ENCODE assay signal across 9 cellular contexts in the genomic region with DNA sequence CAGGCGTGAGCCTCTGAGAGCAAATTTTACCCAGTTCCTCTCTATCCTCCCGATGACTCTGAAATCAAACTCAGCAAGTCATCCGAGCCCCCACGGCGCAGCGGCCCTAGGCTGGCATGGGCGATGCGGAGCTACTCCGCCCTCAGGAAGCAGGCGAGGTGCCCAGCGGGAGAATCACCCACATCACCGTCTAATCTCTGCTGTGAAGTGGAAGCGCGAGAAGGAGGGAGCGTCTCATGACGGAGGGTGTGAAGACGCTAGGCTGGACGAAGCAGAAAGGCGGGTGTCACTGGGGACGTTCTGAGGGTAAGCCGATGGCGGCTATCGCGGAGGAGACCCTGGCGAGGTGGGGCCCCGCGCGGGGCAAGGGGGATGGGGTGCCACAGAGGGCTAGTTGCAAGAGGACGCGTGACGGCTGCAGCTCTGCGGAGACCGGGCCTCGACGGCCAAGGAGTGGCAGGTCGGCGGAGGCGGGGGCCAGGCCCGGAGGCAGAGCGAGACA. TPM values are rescaled to one million over a fixed set of nuclear protein-coding genes. Genes with fewer than 3 reads are reported as not detected.
DNase-seq lines count a peak whose midpoint lies in the region; ATAC-seq and TF ChIP-seq lines count a peak whose summit lies in the region.
"Had no signal": no experiment of that assay in that cellular context is flagged by ENCODE, and none has a peak within 500 bp of the region (broad histone marks: within the 10 kb centered on the region; RNA-seq: fewer than 3 reads in every experiment).

No MANE protein-coding gene starts in this region.

- H3K4me1 Mint-ChIP-seq in activated CD4-positive, alpha-beta T cell treated with anti-CD3 and anti-CD28 coated beads for 36 hours, result peaks cover 22% of the 10 kb centered on the region
- H3K4me1 Mint-ChIP-seq in immature natural killer cell, result peaks cover 27 to 35% of the 10 kb centered on the region in 2 donors

- no peak for TF ChIP-seq CTCF in PC-3 (conservative IDR thresholded peaks at IDR 0.05; ENCODE audit: low read depth, low read length)
- TF ChIP-seq CTCF in body of pancreas (IDR thresholded peaks at IDR 0.05), result no peak
- no peak for TF ChIP-seq CTCF in spleen (IDR thresholded peaks at IDR 0.05 in 8 of 11, conservative IDR thresholded peaks at IDR 0.05 in 3 of 11)

- BruUV-seq in PC-3 (replicated peaks; lab: Mats Ljungman, UMichigan), result no TSS peak

- TF ChIP-seq POLR2A in body of pancreas (IDR thresholded peaks at IDR 0.05) (no peak), spleen (IDR thresholded peaks at IDR 0.05) (no peak)

- H3K4me3 ChIP-seq in PC-3 (ENCODE audit: low read length) (peak overlapping the region; percentile 66), body of pancreas (no peak overlapping the region), spleen (peak overlapping the region; percentile 62 to 79 (median 72))

- H3K27ac ChIP-seq in PC-3 (ENCODE audit: low read length), result no peak overlapping the region
- peak overlapping the region in 3 of 4 donors; percentile 74 to 91 (median 90) for H3K27ac ChIP-seq in body of pancreas
- H3K27ac ChIP-seq in spleen, result peak overlapping the region; percentile 23 to 92 (median 84)

- peaks cover 10% of the 10 kb centered on the region; the same call in 1 of the 2 replicates for H3K4me1 ChIP-seq in PC-3 (ENCODE audit: insufficient read depth, low read length)
- peaks cover 30% of the 10 kb centered on the region for H3K4me1 ChIP-seq in body of pancreas
- H3K4me1 ChIP-seq in spleen, result peaks cover 7 to 62% (median 48%) of the 10 kb centered on the region in 6 donors

- WGBS in body of pancreas, 2 donors, result 2 to 5% methylated on average over 15 to 37 of the region's 40 CpGs
- 0 to 1% (median 1%) methylated on average over 32 to 40 of the region's 40 CpGs for WGBS in spleen, 5 donors

- POLR2A ChIA-PET in activated CD4-positive, alpha-beta T cell treated with anti-CD3 and anti-CD28 coated beads for 36 hours (lab: Charles Lee), result interaction anchor here (1.0 to 2.5 kb wide), 3 partner anchors 9 to 20 kb away, joined by 5 to 7 read pairs (median 5); partner anchors contain the start of gene GNAI2
- POLR2A ChIA-PET in PC-3 (lab: Charles Lee; ENCODE audit: unreplicated experiment), result interaction anchor here (0.6 kb wide), 1 partner anchor 110 kb away, joined by 4 read pairs; no protein-coding TSS in a partner anchor

- H3K36me3 ChIP-seq in PC-3 (ENCODE audit: low read depth, low read length), result no peaks in the 10 kb centered on the region
- no peaks in the 10 kb centered on the region for H3K36me3 ChIP-seq in body of pancreas (replicated peaks in 1 of 2; ENCODE audit: insufficient read depth in 1 of 2, low read depth in 2 of 2)
- H3K36me3 ChIP-seq in spleen, result no peaks in the 10 kb centered on the region

- no peaks in the 10 kb centered on the region for H4K20me1 ChIP-seq in PC-3 (ENCODE audit: low read length)

- H2AFZ ChIP-seq in PC-3 (ENCODE audit: low read length), result peak overlapping the region; percentile 94

- peak overlapping the region; percentile 32 for H3K9ac ChIP-seq in PC-3 (ENCODE audit: low read length)

- H3K9me3 Mint-ChIP-seq in activated CD4-positive, alpha-beta T cell treated with anti-CD3 and anti-CD28 coated beads for 36 hours (ENCODE audit: low read depth), result no peaks in the 10 kb centered on the region
- no peaks in the 10 kb centered on the region for H3K9me3 Mint-ChIP-seq in immature natural killer cell

- H3K27me3 ChIP-seq in PC-3 (ENCODE audit: low read length) (no peaks in the 10 kb centered on the region), body of pancreas (no peaks in the 10 kb centered on the region), spleen (replicated peaks in 1 of 7) (no peaks in the 10 kb centered on the region)

- peak; percentile 30 for ATAC-seq in activated CD4-positive, alpha-beta T cell treated with anti-CD3 and anti-CD28 coated beads for 36 hours
- ATAC-seq in HG02943 (IDR thresholded peaks at IDR 0.05; ENCODE audit: low read depth, unreplicated experiment) (peak; percentile 23), PC-3 (peak; percentile 44), body of pancreas (peak; percentile 11)

- H3K9me3 ChIP-seq in PC-3 (ENCODE audit: low read length) (no peaks in the 10 kb centered on the region), body of pancreas (no peaks in the 10 kb centered on the region), spleen (no peaks in the 10 kb centered on the region)

- peak; percentile 72 for DNase-seq in activated CD4-positive, alpha-beta T cell treated with anti-CD3 and anti-CD28 coated beads for 36 hours
- no peak for DNase-seq in activated CD4-positive, alpha-beta T cell treated with anti-CD3 and anti-CD28 coated beads for 1 hour
- DNase-seq in PC-3, result peak; percentile 60
- no peak for DNase-seq in body of pancreas
- peak; percentile 57 to 65 (median 63) for DNase-seq in immature natural killer cell
- no peak for DNase-seq in spleen
- no peak for DNase-seq in NCI-H1436 (lab: John Stamatoyannopoulos, UW)

- no peaks in the 10 kb centered on the region for H3F3A ChIP-seq in PC-3 (ENCODE audit: low read length, unreplicated experiment)

- H3K4me3 Mint-ChIP-seq in activated CD4-positive, alpha-beta T cell treated with anti-CD3 and anti-CD28 coated beads for 36 hours, result peak overlapping the region; percentile 79
- H3K4me3 Mint-ChIP-seq in immature natural killer cell, result peak overlapping the region; percentile 86 to 98 (median 91)

- no peaks in the 10 kb centered on the region for H3K9me2 ChIP-seq in PC-3 (replicated peaks; ENCODE audit: low read length)

- no peaks in the 10 kb centered on the region for H3K27me3 Mint-ChIP-seq in activated CD4-positive, alpha-beta T cell treated with anti-CD3 and anti-CD28 coated beads for 36 hours
- H3K27me3 Mint-ChIP-seq in immature natural killer cell (ENCODE audit: low read depth in 3 of 3), result peaks cover 5 to 6% (median 6%) of the 10 kb centered on the region in 3 donors

- peak overlapping the region; percentile 85 for H3K4me2 ChIP-seq in PC-3 (ENCODE audit: low read length)

- H3K79me2 ChIP-seq in PC-3 (ENCODE audit: low read length), result no peaks in the 10 kb centered on the region

- peak overlapping the region; percentile 88 for H3K27ac Mint-ChIP-seq in activated CD4-positive, alpha-beta T cell treated with anti-CD3 and anti-CD28 coated beads for 36 hours
- peak overlapping the region; percentile 92 to 95 (median 94) for H3K27ac Mint-ChIP-seq in immature natural killer cell

- CTCF ChIA-PET in activated CD4-positive, alpha-beta T cell treated with anti-CD3 and anti-CD28 coated beads for 36 hours (lab: Charles Lee), result interaction anchor here (0.9 to 7.6 kb wide), 17 partner anchors 8 to 110 kb away, joined by 3 to 79 read pairs (median 4); partner anchors contain the start of genes GNAI2, GNAT1 and SLC38A3
- CTCF ChIA-PET in PC-3 (lab: Charles Lee), result interaction anchor here (0.7 to 2.3 kb wide), 4 partner anchors 9 to 32 kb away, joined by 3 to 22 read pairs (median 9); partner anchors contain the start of gene GNAI2

- H3K36me3 Mint-ChIP-seq in activated CD4-positive, alpha-beta T cell treated with anti-CD3 and anti-CD28 coated beads for 36 hours (ENCODE audit: low read depth), result no peaks in the 10 kb centered on the region
- H3K36me3 Mint-ChIP-seq in immature natural killer cell, result no peaks in the 10 kb centered on the region

- intact Hi-C loops in activated CD4-positive, alpha-beta T cell treated with anti-CD3 and anti-CD28 coated beads for 36 hours (cut with DNase I, micrococcal nuclease), result loop anchor here (1.0 to 10.0 kb wide), 13 partner anchors 8 to 1382 kb away; partner anchors contain the start of genes BSN (in 1 of the 2), GNAI2 (in 1 of the 2), HYAL3 (in 1 of the 2) and IFRD2 (in 1 of the 2)
- intact Hi-C loops in PC-3 (cut with micrococcal nuclease), result loop anchor here (1.0 to 5.0 kb wide), 5 partner anchors 19 to 70 kb away; partner anchors contain the start of gene SEMA3F
- intact Hi-C loops in body of pancreas (cut with DNase I), result no loop called here
- intact Hi-C loops in spleen (cut with DNase I; ENCODE audit: low total_unique reads), result loop anchor here (5.0 kb wide), 2 partner anchors 35 to 45 kb away; partner anchors contain the start of gene GNAT1

RNA-seq across cellular contexts. Expression of gene GNAI2, which starts 9.1 kb away (rescaled TPM):
- 100 to 1,000 TPM; 280 to 341 TPM for total RNA-seq in activated CD4-positive, alpha-beta T cell treated with anti-CD3 and anti-CD28 coated beads for 36 hours
- total RNA-seq in PC-3 (2014; rRNA removed) (221 and 254 TPM in 2 replicates), body of pancreas (10 to 100 TPM; 46.2 to 53.7 TPM), spleen (100 to 1,000 TPM; 276 to 466 (median 385) TPM)
- polyA plus RNA-seq in immature natural killer cell (100 to 1,000 TPM; 550 to 903 (median 902) TPM), spleen (100 to 1,000 TPM; 147 to 232 (median 170) TPM)

RNA-seq across cellular contexts. Expression of gene SLC38A3, which starts 21.9 kb away (rescaled TPM):
- total RNA-seq in activated CD4-positive, alpha-beta T cell treated with anti-CD3 and anti-CD28 coated beads for 36 hours, result under 1 TPM in 1 of 2 experiments, not detected in 1; 0.12 TPM
- 0.17 and 3.3 TPM in 2 replicates for total RNA-seq in PC-3 (2014; rRNA removed)
- total RNA-seq in body of pancreas, result 10 to 100 TPM in 1 of 2 donors, 1 to 10 TPM in 1; 4.6 to 48.0 TPM
- not detected for polyA plus RNA-seq in immature natural killer cell
- total RNA-seq in spleen, result not detected
- polyA plus RNA-seq in spleen, result under 1 TPM in 2 of 3 donors, not detected in 1; 0.02 to 0.07 TPM

RNA-seq across cellular contexts. Expression of gene GNAT1, which starts 35.5 kb away (rescaled TPM):
- under 1 TPM in 1 of 2 experiments, not detected in 1; 0.14 TPM for total RNA-seq in activated CD4-positive, alpha-beta T cell treated with anti-CD3 and anti-CD28 coated beads for 36 hours
- total RNA-seq in PC-3 (2014; rRNA removed), result 0.22 TPM in 1 of 2 replicates, not detected in the other
- total RNA-seq in body of pancreas, result not detected
- not detected for polyA plus RNA-seq in immature natural killer cell
- total RNA-seq in spleen, result under 1 TPM in 2 of 7 donors, not detected in 5; 0.18 to 0.44 TPM
- under 1 TPM in 1 of 3 donors, not detected in 2; 0.05 TPM for polyA plus RNA-seq in spleen

RNA-seq across cellular contexts. Expression of gene SEMA3B, which starts 42.0 kb away (rescaled TPM):
- total RNA-seq in activated CD4-positive, alpha-beta T cell treated with anti-CD3 and anti-CD28 coated beads for 36 hours, result 1 to 10 TPM; 1.6 to 2.1 TPM
- 40.1 and 63.9 TPM in 2 replicates for total RNA-seq in PC-3 (2014; rRNA removed)
- 100 to 1,000 TPM in 1 of 2 donors, 10 to 100 TPM in 1; 71.1 to 116 TPM for total RNA-seq in body of pancreas
- polyA plus RNA-seq in immature natural killer cell, result not detected
- total RNA-seq in spleen, result 10 to 100 TPM in 1 of 7 donors, 1 to 10 TPM in 6; 2.2 to 13.9 (median 4.5) TPM
- 10 to 100 TPM in 1 of 3 donors, 1 to 10 TPM in 2; 2.7 to 14.5 (median 3.4) TPM for polyA plus RNA-seq in spleen

RNA-seq across cellular contexts. Expression of gene LSMEM2, which starts 51.9 kb away (rescaled TPM):
- not detected for total RNA-seq in activated CD4-positive, alpha-beta T cell treated with anti-CD3 and anti-CD28 coated beads for 36 hours
- total RNA-seq in PC-3 (2014; rRNA removed), result not detected in 2 replicates
- total RNA-seq in body of pancreas, result not detected
- polyA plus RNA-seq in immature natural killer cell, result not detected
- under 1 TPM in 1 of 7 donors, not detected in 6; 0.46 TPM for total RNA-seq in spleen
- under 1 TPM; 0.06 to 0.29 (median 0.20) TPM for polyA plus RNA-seq in spleen
- total RNA-seq: renal cortical epithelial cell had no signal

Comparison
In these comparisons a context has a peak if more than half of its experiments do, and no peak if none do; other contexts are left out.
1. DNase-seq: peak in activated CD4-positive, alpha-beta T cell treated with anti-CD3 and anti-CD28 coated beads for 36 hours (single experiment), PC-3 (single experiment) and immature natural killer cell (3 of 3); none in activated CD4-positive, alpha-beta T cell treated with anti-CD3 and anti-CD28 coated beads for 1 hour (single experiment), body of pancreas (0 of 4), spleen (single experiment) and NCI-H1436 (single experiment).
2. H3K4me3 ChIP-seq: peak in PC-3 (single experiment) and spleen (8 of 8); none in body of pancreas (0 of 2).
3. Peak in every context shown above with its lines, with median percentiles within 50 percentile points of each other: ATAC-seq.